9 cellular contexts compared by ENCODE assay signal in the genomic region with DNA sequence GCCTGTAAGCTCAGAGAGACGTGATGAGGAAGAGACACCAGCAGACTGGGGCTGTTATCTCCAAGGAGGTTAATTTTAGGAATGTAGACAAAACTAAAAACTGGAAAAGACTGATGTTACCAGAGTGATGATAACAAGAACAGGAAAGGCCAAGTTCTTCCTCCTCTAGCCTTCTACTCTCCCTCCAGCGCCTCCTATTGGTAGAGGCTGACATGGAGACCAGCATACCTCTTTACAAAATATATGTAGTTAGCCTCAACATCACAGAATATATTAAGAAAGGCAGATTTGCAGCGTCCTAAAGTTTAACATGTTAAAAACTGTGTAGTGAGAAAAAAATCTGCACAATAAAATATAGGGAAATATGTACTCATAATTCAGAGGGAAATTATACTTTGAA.
DNase-seq lines count a peak whose midpoint lies in the region; ATAC-seq and TF ChIP-seq lines count a peak whose summit lies in the region.
"Had no signal": no experiment of that assay in that cellular context is flagged by ENCODE, and none has a peak within 500 bp of the region (broad histone marks: within the 10 kb centered on the region; RNA-seq: fewer than 3 reads in every experiment).

No MANE protein-coding gene starts in this region.

- ATAC-seq in naive B cell (ENCODE audit: low read depth in 2 of 2) = peak; percentile 38 to 56
- ATAC-seq in GM21423 (IDR thresholded peaks at IDR 0.05; ENCODE audit: unreplicated experiment) = no peak

- DNase-seq in NOMO-1 treated with DMSO at 0.1 percent for 48 hours (lab: John Stamatoyannopoulos, UW; ENCODE audit: unreplicated experiment) (peak; percentile 16), NOMO-1 treated with dmso at 0.1 percent for 144 hours (lab: John Stamatoyannopoulos, UW; ENCODE audit: unreplicated experiment) (no peak), HEK293T (ENCODE audit: extremely low spot score) (peak; percentile 20), naive B cell (peak; percentile 12), NCI-H187 treated with DMSO at 0.1 percent for 48 hours (lab: John Stamatoyannopoulos, UW) (no peak)
- peak; percentile 21 for DNase-seq in activated CD4-positive, alpha-beta memory T cell treated with anti-CD3 and anti-CD28 coated beads for 36 hours
- no peak for DNase-seq in activated effector memory CD4-positive, alpha-beta T cell treated with Interleukin-2 at 50 U/mL for 16 hours

- POLR2A ChIA-PET in HEK293T (lab: Yijun Ruan, JAX) = no interaction called here
- POLR2A ChIA-PET in activated CD4-positive, alpha-beta memory T cell treated with anti-CD3 and anti-CD28 coated beads for 36 hours (lab: Charles Lee) = no interaction called here

- H3K4me3 Mint-ChIP-seq in activated CD4-positive, alpha-beta memory T cell treated with anti-CD3 and anti-CD28 coated beads for 36 hours = no peak overlapping the region
- H3K4me3 Mint-ChIP-seq in naive B cell = no peak overlapping the region
- H3K4me3 Mint-ChIP-seq: CD4-positive, CD25-positive, alpha-beta regulatory T cell had no signal

- CTCF ChIA-PET in HEK293T (lab: Yijun Ruan, JAX) = no interaction called here
- CTCF ChIA-PET in activated CD4-positive, alpha-beta memory T cell treated with anti-CD3 and anti-CD28 coated beads for 36 hours (lab: Charles Lee) = interaction anchor here (0.9 kb wide), 1 partner anchor 68 kb away, joined by 3 read pairs; no protein-coding TSS in a partner anchor

- no peaks in the 10 kb centered on the region for H3K27me3 Mint-ChIP-seq in activated CD4-positive, alpha-beta memory T cell treated with anti-CD3 and anti-CD28 coated beads for 36 hours
- no peaks in the 10 kb centered on the region for H3K27me3 Mint-ChIP-seq in naive B cell
- H3K27me3 Mint-ChIP-seq: CD4-positive, CD25-positive, alpha-beta regulatory T cell had no signal

- no peaks in the 10 kb centered on the region for H3K9me3 Mint-ChIP-seq in activated CD4-positive, alpha-beta memory T cell treated with anti-CD3 and anti-CD28 coated beads for 36 hours
- H3K9me3 Mint-ChIP-seq in naive B cell = no peaks in the 10 kb centered on the region

- intact Hi-C loops in activated CD4-positive, alpha-beta memory T cell treated with anti-CD3 and anti-CD28 coated beads for 36 hours (cut with micrococcal nuclease) = no loop called here

- no peaks in the 10 kb centered on the region for H3K36me3 Mint-ChIP-seq in activated CD4-positive, alpha-beta memory T cell treated with anti-CD3 and anti-CD28 coated beads for 36 hours
- no peaks in the 10 kb centered on the region for H3K36me3 Mint-ChIP-seq in naive B cell
- H3K36me3 Mint-ChIP-seq: CD4-positive, CD25-positive, alpha-beta regulatory T cell had no signal

- H3K27ac Mint-ChIP-seq in activated CD4-positive, alpha-beta memory T cell treated with anti-CD3 and anti-CD28 coated beads for 36 hours = no peak overlapping the region
- no peak overlapping the region for H3K27ac Mint-ChIP-seq in naive B cell
- H3K27ac Mint-ChIP-seq: CD4-positive, CD25-positive, alpha-beta regulatory T cell had no signal

- no peaks in the 10 kb centered on the region for H3K4me1 Mint-ChIP-seq in activated CD4-positive, alpha-beta memory T cell treated with anti-CD3 and anti-CD28 coated beads for 36 hours (ENCODE audit: low read depth)
- peaks cover 0 to under 1% (median 0%) of the 10 kb centered on the region in 3 donors for H3K4me1 Mint-ChIP-seq in naive B cell
- H3K4me1 Mint-ChIP-seq: CD4-positive, CD25-positive, alpha-beta regulatory T cell had no signal

TF ChIP-seq in HEK293T, 16 proteins besides CTCF, POLR2A, EP300 and RAD21:
- TF ChIP-seq SP1 (IDR thresholded peaks at IDR 0.05) (no peak), ELF4 (IDR thresholded peaks at IDR 0.05) (no peak), CTBP1 (IDR thresholded peaks at IDR 0.05; ENCODE audit: borderline replicate concordance) (no peak), TARDBP (IDR thresholded peaks at IDR 0.05) (no peak), L3MBTL2 (conservative IDR thresholded peaks at IDR 0.05) (no peak), HDGF (IDR thresholded peaks at IDR 0.05; ENCODE audit: borderline replicate concordance) (no peak), ZNF384 (IDR thresholded peaks at IDR 0.05) (no peak), FOXK2 (IDR thresholded peaks at IDR 0.05) (no peak), ARNT (IDR thresholded peaks at IDR 0.05) (no peak), BHLHE40 (IDR thresholded peaks at IDR 0.05; ENCODE audit: borderline replicate concordance) (no peak), SUZ12 (IDR thresholded peaks at IDR 0.05) (no peak), LEF1 (IDR thresholded peaks at IDR 0.05; ENCODE audit: borderline replicate concordance) (no peak), FOXA1 (IDR thresholded peaks at IDR 0.05) (no peak), FOXM1 (IDR thresholded peaks at IDR 0.05; ENCODE audit: borderline replicate concordance) (no peak), NFRKB (IDR thresholded peaks at IDR 0.05) (no peak)
- TF ChIP-seq, protein P1, sequence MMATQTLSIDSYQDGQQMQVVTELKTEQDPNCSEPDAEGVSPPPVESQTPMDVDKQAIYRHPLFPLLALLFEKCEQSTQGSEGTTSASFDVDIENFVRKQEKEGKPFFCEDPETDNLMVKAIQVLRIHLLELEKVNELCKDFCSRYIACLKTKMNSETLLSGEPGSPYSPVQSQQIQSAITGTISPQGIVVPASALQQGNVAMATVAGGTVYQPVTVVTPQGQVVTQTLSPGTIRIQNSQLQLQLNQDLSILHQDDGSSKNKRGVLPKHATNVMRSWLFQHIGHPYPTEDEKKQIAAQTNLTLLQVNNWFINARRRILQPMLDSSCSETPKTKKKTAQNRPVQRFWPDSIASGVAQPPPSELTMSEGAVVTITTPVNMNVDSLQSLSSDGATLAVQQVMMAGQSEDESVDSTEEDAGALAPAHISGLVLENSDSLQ (IDR thresholded peaks at IDR 0.05) = no peak

Comparison
In these comparisons a context has a peak if more than half of its experiments do, and no peak if none do; other contexts are left out.
1. DNase-seq: peak in NOMO-1 treated with DMSO at 0.1 percent for 48 hours (single experiment), HEK293T (single experiment), activated CD4-positive, alpha-beta memory T cell treated with anti-CD3 and anti-CD28 coated beads for 36 hours (single experiment) and naive B cell (single experiment); none in NOMO-1 treated with dmso at 0.1 percent for 144 hours (single experiment), activated effector memory CD4-positive, alpha-beta T cell treated with Interleukin-2 at 50 U/mL for 16 hours (single experiment) and NCI-H187 treated with DMSO at 0.1 percent for 48 hours (single experiment).